2 cellular contexts compared by ENCODE assay signal in genomic region chr5:172266071-172266675, GRCh38.
TF ChIP-seq lines count a peak whose summit lies in the region.

No MANE protein-coding gene starts in this region.

TF ChIP-seq in IMR-90, 13 proteins besides CTCF, POLR2A, EP300 and RAD21:
- TF ChIP-seq RFX5 (IDR thresholded peaks at IDR 0.05; ENCODE audit: low read depth, low read length) (no peak), CHD1 (IDR thresholded peaks at IDR 0.05; ENCODE audit: low read depth, low read length) (no peak), BHLHE40 (IDR thresholded peaks at IDR 0.05; ENCODE audit: low read depth, low read length) (no peak), ELK1 (IDR thresholded peaks at IDR 0.05; ENCODE audit: borderline replicate concordance, low read depth, low read length) (no peak), SMC3 (IDR thresholded peaks at IDR 0.05; ENCODE audit: low read depth, low read length) (no peak), MAZ (IDR thresholded peaks at IDR 0.05; ENCODE audit: borderline replicate concordance, low read depth, low read length) (no peak), USF2 (IDR thresholded peaks at IDR 0.05; ENCODE audit: low read depth, low read length) (no peak), MXI1 (IDR thresholded peaks at IDR 0.05; ENCODE audit: borderline replicate concordance, low read depth, low read length) (no peak), NFE2L2 (IDR thresholded peaks at IDR 0.05; ENCODE audit: low read depth, low read length) (no peak), MAFK (IDR thresholded peaks at IDR 0.05; ENCODE audit: low read depth, low read length) (no peak), RCOR1 (IDR thresholded peaks at IDR 0.05; ENCODE audit: insufficient replicate concordance, low read length) (no peak), CEBPB (IDR thresholded peaks at IDR 0.05; ENCODE audit: low read depth, low read length) (no peak), FOS (IDR thresholded peaks at IDR 0.05; ENCODE audit: low read depth, low read length) (no peak)
TF ChIP-seq in IMR-90: peak in this region for 0.

TF ChIP-seq in H1, 55 proteins besides CTCF, POLR2A, EP300 and RAD21:
- TF ChIP-seq CEBPB (IDR thresholded peaks at IDR 0.05; ENCODE audit: low read depth, low read length) (no peak), SIRT6 (IDR thresholded peaks at IDR 0.05; ENCODE audit: low read length) (no peak), JUND (IDR thresholded peaks at IDR 0.05; ENCODE audit: low read length) (peak; percentile 38; the same call in 1 of the 2 replicates), TEAD4 (IDR thresholded peaks at IDR 0.05; ENCODE audit: low read depth, low read length) (peak; percentile 60; the same call in 1 of the 2 replicates), NRF1 (IDR thresholded peaks at IDR 0.05; ENCODE audit: low read depth, low read length) (no peak), MAFK (IDR thresholded peaks at IDR 0.05; ENCODE audit: low read depth, low read length) (no peak)
